ENCODE assay signal across 2 cellular contexts in the genomic region with DNA sequence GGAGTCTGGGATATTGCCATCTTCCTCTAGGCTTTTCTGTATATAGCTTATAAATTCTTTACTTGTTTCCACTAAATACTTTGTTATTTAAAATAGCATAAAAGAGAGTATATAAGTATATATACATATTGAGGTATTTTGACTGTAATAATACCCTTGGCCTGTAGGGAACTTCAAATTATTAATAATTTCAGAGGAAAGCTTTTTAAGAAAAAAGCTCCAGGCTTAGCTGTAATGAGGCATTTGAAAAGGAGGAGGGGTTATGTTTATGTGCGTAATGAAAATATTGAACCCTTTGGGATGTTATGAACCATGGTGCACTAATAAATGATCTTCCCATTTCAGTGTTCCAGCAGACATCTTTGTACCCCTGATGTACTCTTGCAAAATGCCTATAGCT.
TF ChIP-seq lines count a peak whose summit lies in the region.

No MANE protein-coding gene starts in this region.

TF ChIP-seq in SK-N-SH, 30 proteins besides CTCF, POLR2A, EP300 and RAD21 (continued from another document):
- TF ChIP-seq, protein P1, sequence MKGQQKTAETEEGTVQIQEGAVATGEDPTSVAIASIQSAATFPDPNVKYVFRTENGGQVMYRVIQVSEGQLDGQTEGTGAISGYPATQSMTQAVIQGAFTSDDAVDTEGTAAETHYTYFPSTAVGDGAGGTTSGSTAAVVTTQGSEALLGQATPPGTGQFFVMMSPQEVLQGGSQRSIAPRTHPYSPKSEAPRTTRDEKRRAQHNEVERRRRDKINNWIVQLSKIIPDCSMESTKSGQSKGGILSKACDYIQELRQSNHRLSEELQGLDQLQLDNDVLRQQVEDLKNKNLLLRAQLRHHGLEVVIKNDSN (IDR thresholded peaks at IDR 0.05; ENCODE audit: borderline replicate concordance, low read depth): no peak
- TF ChIP-seq SIN3A (IDR thresholded peaks at IDR 0.05; ENCODE audit: borderline replicate concordance, low read depth, low read length) (no peak), GATA2 (CRISPR knock-in tag; IDR thresholded peaks at IDR 0.05) (no peak), SMC3 (IDR thresholded peaks at IDR 0.05; ENCODE audit: low read depth, low read length) (no peak), FOXJ3 (CRISPR knock-in tag; IDR thresholded peaks at IDR 0.05) (no peak), TEAD4 (IDR thresholded peaks at IDR 0.05; ENCODE audit: borderline replicate concordance, insufficient read depth) (no peak), TCF12 (IDR thresholded peaks at IDR 0.05) (no peak), FOSL2 (IDR thresholded peaks at IDR 0.05; ENCODE audit: borderline replicate concordance, low read depth) (no peak), NRF1 (IDR thresholded peaks at IDR 0.05; ENCODE audit: low read depth, low read length) (no peak)
TF ChIP-seq in SK-N-SH: peak in this region for 0.

TF ChIP-seq in SK-N-SH treated with all-trans-retinoic acid at 6 μM for 48 hours, 23 proteins besides CTCF, POLR2A, EP300 and RAD21 (continued from another document):
- TF ChIP-seq, protein P2, sequence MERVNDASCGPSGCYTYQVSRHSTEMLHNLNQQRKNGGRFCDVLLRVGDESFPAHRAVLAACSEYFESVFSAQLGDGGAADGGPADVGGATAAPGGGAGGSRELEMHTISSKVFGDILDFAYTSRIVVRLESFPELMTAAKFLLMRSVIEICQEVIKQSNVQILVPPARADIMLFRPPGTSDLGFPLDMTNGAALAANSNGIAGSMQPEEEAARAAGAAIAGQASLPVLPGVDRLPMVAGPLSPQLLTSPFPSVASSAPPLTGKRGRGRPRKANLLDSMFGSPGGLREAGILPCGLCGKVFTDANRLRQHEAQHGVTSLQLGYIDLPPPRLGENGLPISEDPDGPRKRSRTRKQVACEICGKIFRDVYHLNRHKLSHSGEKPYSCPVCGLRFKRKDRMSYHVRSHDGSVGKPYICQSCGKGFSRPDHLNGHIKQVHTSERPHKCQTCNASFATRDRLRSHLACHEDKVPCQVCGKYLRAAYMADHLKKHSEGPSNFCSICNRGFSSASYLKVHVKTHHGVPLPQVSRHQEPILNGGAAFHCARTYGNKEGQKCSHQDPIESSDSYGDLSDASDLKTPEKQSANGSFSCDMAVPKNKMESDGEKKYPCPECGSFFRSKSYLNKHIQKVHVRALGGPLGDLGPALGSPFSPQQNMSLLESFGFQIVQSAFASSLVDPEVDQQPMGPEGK (CRISPR knock-in tag; IDR thresholded peaks at IDR 0.05; ENCODE audit: borderline replicate concordance): no peak
- TF ChIP-seq, protein P3, sequence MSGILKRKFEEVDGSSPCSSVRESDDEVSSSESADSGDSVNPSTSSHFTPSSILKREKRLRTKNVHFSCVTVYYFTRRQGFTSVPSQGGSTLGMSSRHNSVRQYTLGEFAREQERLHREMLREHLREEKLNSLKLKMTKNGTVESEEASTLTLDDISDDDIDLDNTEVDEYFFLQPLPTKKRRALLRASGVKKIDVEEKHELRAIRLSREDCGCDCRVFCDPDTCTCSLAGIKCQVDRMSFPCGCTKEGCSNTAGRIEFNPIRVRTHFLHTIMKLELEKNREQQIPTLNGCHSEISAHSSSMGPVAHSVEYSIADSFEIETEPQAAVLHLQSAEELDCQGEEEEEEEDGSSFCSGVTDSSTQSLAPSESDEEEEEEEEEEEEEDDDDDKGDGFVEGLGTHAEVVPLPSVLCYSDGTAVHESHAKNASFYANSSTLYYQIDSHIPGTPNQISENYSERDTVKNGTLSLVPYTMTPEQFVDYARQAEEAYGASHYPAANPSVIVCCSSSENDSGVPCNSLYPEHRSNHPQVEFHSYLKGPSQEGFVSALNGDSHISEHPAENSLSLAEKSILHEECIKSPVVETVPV (CRISPR knock-in tag; IDR thresholded peaks at IDR 0.05): no peak
- TF ChIP-seq ZNF565 (CRISPR knock-in tag; conservative IDR thresholded peaks at IDR 0.05; ENCODE audit: low read depth) (no peak), ZC3H10 (CRISPR knock-in tag; IDR thresholded peaks at IDR 0.05) (no peak), ZFP3 (CRISPR knock-in tag; IDR thresholded peaks at IDR 0.05) (no peak)
